ENCODE assay signal across 13 cellular contexts in genomic region chr13:31930490-31930889, GRCh38.
A peak's percentile ranks its signal among the peaks of the same experiment; 100 is the strongest.
DNase-seq lines count a peak whose midpoint lies in the region; ATAC-seq, FAIRE-seq and TF ChIP-seq lines count a peak whose summit lies in the region.
"Had no signal": no experiment of that assay in that cellular context is flagged by ENCODE, and none has a peak within 500 bp of the region (broad histone marks: within the 10 kb centered on the region; RNA-seq: fewer than 3 reads in every experiment).

No MANE protein-coding gene starts in this region.

- DNase-seq in GM18507 (ENCODE audit: extremely low spot score, insufficient read length, low read depth) (no peak), NCI-H2081 (lab: John Stamatoyannopoulos, UW) (no peak), H54 (ENCODE audit: insufficient read length, low spot score) (no peak)
- DNase-seq in activated CD8-positive, alpha-beta memory T cell treated with anti-CD3 and anti-CD28 coated beads, Interleukin-2, amount 10 ng/mL, durations not matched to agents 7 days and 5 days, result no peak
- DNase-seq: hippocampal formation; psoas muscle; stimulated activated CD4-positive, alpha-beta T cell treated with anti-CD3 and anti-CD28 coated beads, Interleukin-2, amount 100 ng/mL, for 48 hours had no signal

- ATAC-seq in GM19467 (IDR thresholded peaks at IDR 0.05; ENCODE audit: unreplicated experiment), result peak; percentile 27
- ATAC-seq in HG02885 (IDR thresholded peaks at IDR 0.05; ENCODE audit: poor library complexity, unreplicated experiment), result peak; percentile 46
- ATAC-seq in HG03571 (IDR thresholded peaks at IDR 0.05; ENCODE audit: unreplicated experiment), result peak; percentile 19
- ATAC-seq in HG02884 (IDR thresholded peaks at IDR 0.05; ENCODE audit: unreplicated experiment), result no peak
- no peak for ATAC-seq in activated CD8-positive, alpha-beta memory T cell treated with anti-CD3 and anti-CD28 coated beads, Interleukin-2, amount 10 ng/mL, durations not matched to agents 7 days and 5 days

- peaks cover 7% of the 10 kb centered on the region for H3K4me1 Mint-ChIP-seq in activated CD8-positive, alpha-beta memory T cell treated with anti-CD3 and anti-CD28 coated beads, Interleukin-2, amount 10 ng/mL, durations not matched to agents 7 days and 5 days

- no peak overlapping the region for H3K27ac Mint-ChIP-seq in activated CD8-positive, alpha-beta memory T cell treated with anti-CD3 and anti-CD28 coated beads, Interleukin-2, amount 10 ng/mL, durations not matched to agents 7 days and 5 days
- H3K27ac Mint-ChIP-seq: activated T-helper 1 cell treated with anti-CD3 and anti-CD28 coated beads, Interleukin-12 subunit alpha, Interleukin-12 subunit beta, Interleukin-2, Interleukin-4 antibody, amounts not matched to agents 30 ng/mL and 10 ng/mL and 1 ng/mL, durations not matched to agents 14 hours and 24 hours and 36 hours; brain had no signal

- TF ChIP-seq POLR2A in H54 (IDR thresholded peaks at IDR 0.05; ENCODE audit: low read depth, low read length), result no peak

- no peak overlapping the region for H3K4me3 Mint-ChIP-seq in activated CD8-positive, alpha-beta memory T cell treated with anti-CD3 and anti-CD28 coated beads, Interleukin-2, amount 10 ng/mL, durations not matched to agents 7 days and 5 days
- H3K4me3 Mint-ChIP-seq: activated T-helper 1 cell treated with anti-CD3 and anti-CD28 coated beads, Interleukin-12 subunit alpha, Interleukin-12 subunit beta, Interleukin-2, Interleukin-4 antibody, amounts not matched to agents 30 ng/mL and 10 ng/mL and 1 ng/mL, durations not matched to agents 14 hours and 24 hours and 36 hours; brain had no signal

- H3K36me3 Mint-ChIP-seq in activated CD8-positive, alpha-beta memory T cell treated with anti-CD3 and anti-CD28 coated beads, Interleukin-2, amount 10 ng/mL, durations not matched to agents 7 days and 5 days, result no peaks in the 10 kb centered on the region
- H3K36me3 Mint-ChIP-seq: brain had no signal

- CTCF ChIA-PET in activated CD8-positive, alpha-beta memory T cell treated with anti-CD3 and anti-CD28 coated beads, Interleukin-2, amount 10 ng/mL, durations not matched to agents 7 days and 5 days (lab: Charles Lee), result interaction anchor here (1.0 kb wide), 1 partner anchor 20 kb away, joined by 3 read pairs; no protein-coding TSS in a partner anchor

- H3K27me3 Mint-ChIP-seq in activated CD8-positive, alpha-beta memory T cell treated with anti-CD3 and anti-CD28 coated beads, Interleukin-2, amount 10 ng/mL, durations not matched to agents 7 days and 5 days, result peaks cover 3% of the 10 kb centered on the region
- H3K27me3 Mint-ChIP-seq: brain had no signal

- peak; percentile 53 for FAIRE-seq in GM18507 (lab: Jason Lieb, UNC)
- no peak for FAIRE-seq in H54 (lab: Jason Lieb, UNC)

- H3K9me3 Mint-ChIP-seq in activated CD8-positive, alpha-beta memory T cell treated with anti-CD3 and anti-CD28 coated beads, Interleukin-2, amount 10 ng/mL, durations not matched to agents 7 days and 5 days (ENCODE audit: low read depth), result no peaks in the 10 kb centered on the region
- H3K9me3 Mint-ChIP-seq: activated T-helper 1 cell treated with anti-CD3 and anti-CD28 coated beads, Interleukin-12 subunit alpha, Interleukin-12 subunit beta, Interleukin-2, Interleukin-4 antibody, amounts not matched to agents 30 ng/mL and 10 ng/mL and 1 ng/mL, durations not matched to agents 14 hours and 24 hours and 36 hours; brain had no signal

Comparison
In these comparisons a context has a peak if more than half of its experiments do, and no peak if none do; other contexts are left out.
1. ATAC-seq: peak in GM19467 (single experiment), HG02885 (single experiment) and HG03571 (single experiment); none in HG02884 (single experiment) and activated CD8-positive, alpha-beta memory T cell treated with anti-CD3 and anti-CD28 coated beads, Interleukin-2, amount 10 ng/mL, durations not matched to agents 7 days and 5 days (single experiment).